1 cellular context compared by ENCODE assay signal in genomic region chr2:59933948-59934347, GRCh38.
"Had no signal": no experiment of that assay in that cellular context is flagged by ENCODE, and none has a peak within 500 bp of the region (broad histone marks: within the 10 kb centered on the region; RNA-seq: fewer than 3 reads in every experiment).

No MANE protein-coding gene starts in this region.

- ATAC-seq: GM12878 had no signal

- H3K4me3 ChIP-seq: GM12878 had no signal
